Comparison of ENCODE assay signal across 9 cellular contexts in genomic region chr12:2834581-2835491, GRCh38. TPM values are rescaled to one million over a fixed set of nuclear protein-coding genes. Genes with fewer than 3 reads are reported as not detected.
DNase-seq lines count a peak whose midpoint lies in the region; ATAC-seq and TF ChIP-seq lines count a peak whose summit lies in the region.
"Had no signal": no experiment of that assay in that cellular context is flagged by ENCODE, and none has a peak within 500 bp of the region (broad histone marks: within the 10 kb centered on the region; RNA-seq: fewer than 3 reads in every experiment).

A gene with protein sequence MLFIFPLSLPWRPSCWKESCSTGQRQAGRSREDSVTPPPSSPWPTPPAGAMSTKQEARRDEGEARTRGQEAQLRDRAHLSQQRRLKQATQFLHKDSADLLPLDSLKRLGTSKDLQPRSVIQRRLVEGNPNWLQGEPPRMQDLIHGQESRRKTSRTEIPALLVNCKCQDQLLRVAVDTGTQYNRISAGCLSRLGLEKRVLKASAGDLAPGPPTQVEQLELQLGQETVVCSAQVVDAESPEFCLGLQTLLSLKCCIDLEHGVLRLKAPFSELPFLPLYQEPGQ (minus strand): TSS chr12:2835035. CDS start chr12:2834983, 52 bp downstream.

- no peaks in the 10 kb centered on the region for H3K9me3 ChIP-seq in tibial nerve

- no peaks in the 10 kb centered on the region for H3K27me3 Mint-ChIP-seq in activated CD4-positive, alpha-beta T cell treated with anti-CD3 and anti-CD28 coated beads for 36 hours
- H3K27me3 Mint-ChIP-seq: B cell had no signal

- no peak within 1 kb of the TSS for H3K4me3 Mint-ChIP-seq in activated CD4-positive, alpha-beta T cell treated with anti-CD3 and anti-CD28 coated beads for 36 hours
- H3K4me3 Mint-ChIP-seq: B cell had no signal

- no peak for TF ChIP-seq EP300 in tibial nerve (IDR thresholded peaks at IDR 0.05)

- TF ChIP-seq CTCF in tibial nerve (IDR thresholded peaks at IDR 0.05): peak in 3 of 5 experiments; percentile 25 to 36 (median 30)

- CTCF ChIA-PET in activated CD4-positive, alpha-beta T cell treated with anti-CD3 and anti-CD28 coated beads for 36 hours (lab: Charles Lee): interaction anchor here (0.6 kb wide), 1 partner anchor 34 kb away, joined by 4 read pairs; no protein-coding TSS in a partner anchor

- no peak for TF ChIP-seq POLR2A in tibial nerve (IDR thresholded peaks at IDR 0.05)

- peaks cover 2% of the 10 kb centered on the region for H3K4me1 Mint-ChIP-seq in activated CD4-positive, alpha-beta T cell treated with anti-CD3 and anti-CD28 coated beads for 36 hours

- no peaks in the 10 kb centered on the region for H3K9me3 Mint-ChIP-seq in activated CD4-positive, alpha-beta T cell treated with anti-CD3 and anti-CD28 coated beads for 36 hours (ENCODE audit: low read depth)

- H3K4me3 ChIP-seq in tibial nerve: peak within 1 kb of the TSS; percentile 29 to 49 (median 36)

- no peaks in the 10 kb centered on the region for H3K27me3 ChIP-seq in tibial nerve

- POLR2A ChIA-PET in activated CD4-positive, alpha-beta T cell treated with anti-CD3 and anti-CD28 coated beads for 36 hours (lab: Charles Lee): no interaction called here

- peaks cover 0 to 47% (median 11%) of the 10 kb centered on the region in 4 donors for H3K4me1 ChIP-seq in tibial nerve

- H3K36me3 Mint-ChIP-seq in activated CD4-positive, alpha-beta T cell treated with anti-CD3 and anti-CD28 coated beads for 36 hours (ENCODE audit: low read depth): peaks cover 9% of the 10 kb centered on the region

- peak; percentile 30 for ATAC-seq in activated CD4-positive, alpha-beta T cell treated with anti-CD3 and anti-CD28 coated beads for 36 hours
- ATAC-seq in GM21360 (IDR thresholded peaks at IDR 0.05; ENCODE audit: unreplicated experiment) (no peak), HG02973 (IDR thresholded peaks at IDR 0.05; ENCODE audit: unreplicated experiment) (no peak)

- intact Hi-C loops in activated CD4-positive, alpha-beta T cell treated with anti-CD3 and anti-CD28 coated beads for 36 hours (cut with DNase I, micrococcal nuclease): no loop called here

- peak within 1 kb of the TSS; percentile 69 to 87 (median 80) for H3K27ac ChIP-seq in tibial nerve

- WGBS in tibial nerve, 2 donors: 8 to 9% methylated on average over 23 to 32 of the region's 32 CpGs

- H3K36me3 ChIP-seq in tibial nerve: peaks cover 0 to 25% (median 0%) of the 10 kb centered on the region in 3 donors

- DNase-seq in activated CD4-positive, alpha-beta T cell treated with anti-CD3 and anti-CD28 coated beads for 36 hours: no peak
- DNase-seq in activated CD4-positive, alpha-beta T cell treated with anti-CD3 and anti-CD28 coated beads for 1 hour: no peak
- DNase-seq in dedifferentiated amniotic fluid mesenchymal stem cell (ENCODE audit: extremely low spot score) (peak; percentile 35), lung microvascular endothelial cell (ENCODE audit: low read depth in 2 of 2) (peak; percentile 46 to 55), tibial nerve (ENCODE audit: low spot score in 2 of 2) (no peak)
- no peak for DNase-seq in stimulated activated CD4-positive, alpha-beta T cell treated with anti-CD3 and anti-CD28 coated beads, Interleukin-12 subunit alpha, Interleukin-12 subunit beta, amount 100 ng/mL, for 4 hours

- no peak within 1 kb of the TSS for H3K27ac Mint-ChIP-seq in activated CD4-positive, alpha-beta T cell treated with anti-CD3 and anti-CD28 coated beads for 36 hours
- H3K27ac Mint-ChIP-seq: B cell had no signal

RNA-seq across cellular contexts. Expression of the gene that starts here (rescaled TPM):
- total RNA-seq in activated CD4-positive, alpha-beta T cell treated with anti-CD3 and anti-CD28 coated beads for 36 hours: not detected
- total RNA-seq in lung microvascular endothelial cell (not detected in 2 replicates), tibial nerve (10 to 100 TPM in 3 of 4 donors, 1 to 10 TPM in 1; 6.6 to 33.1 (median 28.8) TPM)
- total RNA-seq: B cell had no signal

Comparison
In these comparisons a context has a peak if more than half of its experiments do, and no peak if none do; other contexts are left out.
1. Peak in ATAC-seq in activated CD4-positive, alpha-beta T cell treated with anti-CD3 and anti-CD28 coated beads for 36 hours; RNA of the gene not detected or under 1 TPM.
2. Peak in DNase-seq in lung microvascular endothelial cell; RNA of the gene not detected or under 1 TPM.